Comparison of ENCODE assay signal across 20 cellular contexts in the genomic region with DNA sequence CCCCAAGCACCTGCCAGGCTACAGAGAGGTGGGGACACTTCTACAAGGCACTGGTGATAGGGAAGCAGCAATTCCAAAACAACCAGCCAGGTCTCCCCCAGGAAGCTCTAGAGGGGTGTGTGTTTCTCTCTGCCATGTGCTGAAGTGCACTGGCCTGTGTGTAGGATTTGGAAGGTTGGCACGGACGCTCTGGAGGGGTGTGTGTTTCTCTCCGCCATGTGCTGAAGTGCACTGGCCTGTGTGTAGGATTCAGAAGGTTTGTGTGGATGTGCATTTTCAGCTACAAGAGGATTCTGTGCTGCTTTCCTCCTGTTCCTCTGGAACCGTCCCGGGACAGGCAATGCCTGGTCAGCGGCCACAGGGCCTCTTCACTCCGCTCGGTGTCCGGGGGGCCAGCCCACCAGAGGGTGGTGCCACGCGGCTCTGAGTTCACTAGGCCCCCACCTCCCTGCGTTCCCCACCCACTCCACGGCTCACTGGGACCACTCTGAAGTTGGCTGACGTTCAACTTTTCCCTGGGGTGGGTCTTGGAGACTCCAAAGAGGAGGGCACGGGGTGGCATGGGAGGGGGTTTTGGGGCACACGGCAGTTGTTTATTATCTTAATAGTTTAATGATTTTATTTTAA.
DNase-seq lines count a peak whose midpoint lies in the region; ATAC-seq, FAIRE-seq and TF ChIP-seq lines count a peak whose summit lies in the region.
"Had no signal": no experiment of that assay in that cellular context is flagged by ENCODE, and none has a peak within 500 bp of the region (broad histone marks: within the 10 kb centered on the region; RNA-seq: fewer than 3 reads in every experiment).

No MANE protein-coding gene starts in this region.

- no peak overlapping the region for H4K91ac ChIP-seq in trophoblast cell (ENCODE audit: low read depth, low read length)

- H3K79me2 ChIP-seq in trophoblast cell (ENCODE audit: control insufficient read depth, insufficient read depth, low read length, poor library complexity) = no peaks in the 10 kb centered on the region

- no peak overlapping the region for H3K27ac ChIP-seq in trophoblast cell (ENCODE audit: low read depth, low read length)
- H3K27ac ChIP-seq in upper lobe of right lung = no peak overlapping the region
- H3K27ac ChIP-seq: BLaER1, GM23248, HL-60 had no signal

- no peak overlapping the region for H3K4me2 ChIP-seq in trophoblast cell (ENCODE audit: low read length)
- H3K4me2 ChIP-seq: BLaER1 had no signal

- H2BK12ac ChIP-seq in trophoblast cell (ENCODE audit: low read length) = no peak overlapping the region

- no peak overlapping the region for H3K4ac ChIP-seq in trophoblast cell (ENCODE audit: low read depth, low read length)

- intact Hi-C loops in upper lobe of right lung (cut with DNase I) = no loop called here

- FAIRE-seq in bronchial epithelial cell (lab: Jason Lieb, UNC) = peak; percentile 97
- FAIRE-seq: GM12892, GM18507, H54 had no signal

- H3K18ac ChIP-seq in trophoblast cell (ENCODE audit: low read length) = no peak overlapping the region

- H3K27ac Mint-ChIP-seq in nephron progenitor cell = no peak overlapping the region
- H3K27ac Mint-ChIP-seq: CD14-positive monocyte; CD4-positive, alpha-beta memory T cell had no signal

- H2AK5ac ChIP-seq in trophoblast cell (ENCODE audit: low read length) = no peak overlapping the region

- peaks cover 3% of the 10 kb centered on the region for H3K9me3 ChIP-seq in trophoblast cell (ENCODE audit: insufficient read depth, low read depth, low read length)
- H3K9me3 ChIP-seq in upper lobe of right lung = no peaks in the 10 kb centered on the region
- H3K9me3 ChIP-seq: BLaER1 had no signal

- no peak overlapping the region for H4K8ac ChIP-seq in trophoblast cell (ENCODE audit: low read depth, low read length)

- ATAC-seq in esophagus mucosa (peak; percentile 28), upper lobe of right lung (peak; percentile 58)

- no peak overlapping the region for H2BK5ac ChIP-seq in trophoblast cell (ENCODE audit: low read depth, low read length, poor library complexity)

- no peak for DNase-seq in bronchial epithelial cell (ENCODE audit: low read depth)
- no peak for DNase-seq in trophoblast cell
- DNase-seq in upper lobe of right lung = no peak
- DNase-seq in HuH-7 (ENCODE audit: low spot score) = no peak
- no peak for DNase-seq in NCI-H510A (lab: John Stamatoyannopoulos, UW)
- no peak for DNase-seq in nephron progenitor cell
- DNase-seq: 8988T; CD4-positive, alpha-beta memory T cell; DMS153; DMS79; GDM1; GM23248; HCEC 1CT had no signal

- peaks cover 17% of the 10 kb centered on the region for H3K4me1 Mint-ChIP-seq in nephron progenitor cell
- H3K4me1 Mint-ChIP-seq: CD14-positive monocyte; CD4-positive, alpha-beta memory T cell had no signal

- H4K12ac ChIP-seq in trophoblast cell (ENCODE audit: low read depth, low read length) = no peak overlapping the region

- TF ChIP-seq CTCF in bronchial epithelial cell (IDR thresholded peaks at IDR 0.05; ENCODE audit: insufficient read depth, low read length, severe bottlenecking) (no peak), upper lobe of right lung (IDR thresholded peaks at IDR 0.05) (no peak), nephron progenitor cell (IDR thresholded peaks at IDR 0.05) (no peak)

- H3K9ac ChIP-seq in trophoblast cell (ENCODE audit: low read length) = peak overlapping the region; percentile 41
- H3K9ac ChIP-seq: BLaER1, GM23248 had no signal

- no CpG with 5 or more reads among the region's 16 CpGs for WGBS in trophoblast cell (ENCODE audit: extremely low coverage, insufficient coverage, insufficient read length)

- no peaks in the 10 kb centered on the region for H3K79me1 ChIP-seq in trophoblast cell (ENCODE audit: low read length)

- no peak overlapping the region for H2AFZ ChIP-seq in trophoblast cell (ENCODE audit: insufficient read depth, low read length, poor library complexity)
- H2AFZ ChIP-seq: GM23248 had no signal

- peaks cover 32% of the 10 kb centered on the region for H3K27me3 Mint-ChIP-seq in nephron progenitor cell (ENCODE audit: low read depth, poor library complexity)

- H3K14ac ChIP-seq in trophoblast cell (ENCODE audit: low read length) = no peak overlapping the region

- H3K36me3 ChIP-seq in bronchial epithelial cell (ENCODE audit: control insufficient read depth, insufficient read depth, low read length) = no peaks in the 10 kb centered on the region
- no peaks in the 10 kb centered on the region for H3K36me3 ChIP-seq in trophoblast cell (ENCODE audit: control insufficient read depth in 1 of 2, insufficient read depth in 2 of 2, low read length in 2 of 2)
- no peaks in the 10 kb centered on the region for H3K36me3 ChIP-seq in upper lobe of right lung
- H3K36me3 ChIP-seq: BLaER1 had no signal

- no peaks in the 10 kb centered on the region for H3K4me1 ChIP-seq in trophoblast cell (ENCODE audit: control insufficient read depth in 1 of 2, insufficient read depth in 2 of 2, low read length in 2 of 2)
- H3K4me1 ChIP-seq in upper lobe of right lung = no peaks in the 10 kb centered on the region
- H3K4me1 ChIP-seq: BLaER1 had no signal

- H3K4me3 ChIP-seq in bronchial epithelial cell (ENCODE audit: low read depth, low read length) (no peak overlapping the region), trophoblast cell (ENCODE audit: low read depth, low read length) (peak overlapping the region; percentile 23), upper lobe of right lung (no peak overlapping the region)
- H3K4me3 ChIP-seq: BLaER1, GM23248 had no signal

- H3K27me3 ChIP-seq in bronchial epithelial cell (ENCODE audit: control insufficient read depth, insufficient read depth, low read length) (no peaks in the 10 kb centered on the region), trophoblast cell (ENCODE audit: insufficient read depth, low read length) (no peaks in the 10 kb centered on the region), upper lobe of right lung (peaks cover 13% of the 10 kb centered on the region)

- H3K36me3 Mint-ChIP-seq in nephron progenitor cell (ENCODE audit: low read depth) = no peaks in the 10 kb centered on the region
- H3K36me3 Mint-ChIP-seq: CD14-positive monocyte; CD4-positive, alpha-beta memory T cell had no signal

- no peak overlapping the region for H2BK120ac ChIP-seq in trophoblast cell (ENCODE audit: insufficient read depth, low read length, poor library complexity)

- H3K9me3 Mint-ChIP-seq in nephron progenitor cell = peaks cover 14% of the 10 kb centered on the region

- no peak overlapping the region for H3K4me3 Mint-ChIP-seq in nephron progenitor cell
- H3K4me3 Mint-ChIP-seq: CD14-positive monocyte; CD4-positive, alpha-beta memory T cell had no signal

- no peak overlapping the region for H3K23ac ChIP-seq in trophoblast cell (ENCODE audit: low read length)
